9 cellular contexts compared by ENCODE assay signal in the genomic region with DNA sequence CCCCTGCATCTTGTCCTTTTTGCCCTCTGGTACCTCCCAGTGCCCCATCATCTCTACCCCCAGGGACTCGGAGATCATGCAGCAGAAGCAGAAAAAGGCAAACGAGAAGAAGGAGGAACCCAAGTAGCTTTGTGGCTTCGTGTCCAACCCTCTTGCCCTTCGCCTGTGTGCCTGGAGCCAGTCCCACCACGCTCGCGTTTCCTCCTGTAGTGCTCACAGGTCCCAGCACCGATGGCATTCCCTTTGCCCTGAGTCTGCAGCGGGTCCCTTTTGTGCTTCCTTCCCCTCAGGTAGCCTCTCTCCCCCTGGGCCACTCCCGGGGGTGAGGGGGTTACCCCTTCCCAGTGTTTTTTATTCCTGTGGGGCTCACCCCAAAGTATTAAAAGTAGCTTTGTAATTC. TPM values are rescaled to one million over a fixed set of nuclear protein-coding genes. Genes with fewer than 3 reads are reported as not detected.
A peak's percentile ranks its signal among the peaks of the same experiment; 100 is the strongest.
DNase-seq lines count a peak whose midpoint lies in the region; ATAC-seq and TF ChIP-seq lines count a peak whose summit lies in the region.
"Had no signal": no experiment of that assay in that cellular context is flagged by ENCODE, and none has a peak within 500 bp of the region (broad histone marks: within the 10 kb centered on the region; RNA-seq: fewer than 3 reads in every experiment).

No MANE protein-coding gene starts in this region.

- H3K27ac ChIP-seq in lower lobe of right lung (peak overlapping the region; percentile 96), tibial nerve (peak overlapping the region; percentile 98 to 100 (median 100))

- H3K9me3 ChIP-seq in lower lobe of right lung (no peaks in the 10 kb centered on the region), tibial nerve (no peaks in the 10 kb centered on the region)

- DNase-seq in activated naive CD4-positive, alpha-beta T cell treated with anti-CD3 and anti-CD28 coated beads for 36 hours: no peak
- no peak for DNase-seq in activated naive CD4-positive, alpha-beta T cell treated with Interleukin-2 at 50 U/mL for 16 hours
- DNase-seq in astrocyte of the spinal cord (ENCODE audit: low read depth, low spot score) (no peak), lower lobe of right lung (no peak), tibial nerve (ENCODE audit: low spot score in 2 of 2) (no peak), NCI-H146 treated with DMSO at 0.1 percent for 48 hours (lab: John Stamatoyannopoulos, UW; ENCODE audit: unreplicated experiment) (no peak), G401 (ENCODE audit: low spot score) (no peak)
- DNase-seq: DMS 273 treated with DMSO at 0.1 percent for 48 hours had no signal

- H3K4me3 Mint-ChIP-seq in activated naive CD4-positive, alpha-beta T cell treated with anti-CD3 and anti-CD28 coated beads for 36 hours: peak overlapping the region; percentile 90

- ATAC-seq in lower lobe of right lung (no peak), HG02798 (IDR thresholded peaks at IDR 0.05; ENCODE audit: poor library complexity, unreplicated experiment) (no peak)

- H3K4me3 ChIP-seq in astrocyte of the spinal cord (ENCODE audit: low read depth, low read length) (peak overlapping the region; percentile 81), lower lobe of right lung (peak overlapping the region; percentile 90), tibial nerve (peak overlapping the region; percentile 78 to 95 (median 90))

- peaks cover 54% of the 10 kb centered on the region for H3K36me3 Mint-ChIP-seq in activated naive CD4-positive, alpha-beta T cell treated with anti-CD3 and anti-CD28 coated beads for 36 hours (ENCODE audit: low read depth)

- H3K27me3 Mint-ChIP-seq in activated naive CD4-positive, alpha-beta T cell treated with anti-CD3 and anti-CD28 coated beads for 36 hours (ENCODE audit: low read depth): no peaks in the 10 kb centered on the region

- in situ Hi-C loops in astrocyte of the spinal cord (cut with HindIII; ENCODE audit: low sequenced_read_pairs) (no loop called here), G401 (cut with HindIII; ENCODE audit: low sequenced_read_pairs) (no loop called here)

- H3K27me3 ChIP-seq in lower lobe of right lung (ENCODE audit: low read depth) (no peaks in the 10 kb centered on the region), tibial nerve (no peaks in the 10 kb centered on the region)

- TF ChIP-seq POLR2A in tibial nerve (IDR thresholded peaks at IDR 0.05): no peak

- H3K9me3 Mint-ChIP-seq in activated naive CD4-positive, alpha-beta T cell treated with anti-CD3 and anti-CD28 coated beads for 36 hours: no peaks in the 10 kb centered on the region

- peaks cover 41% of the 10 kb centered on the region for H3K36me3 ChIP-seq in lower lobe of right lung
- H3K36me3 ChIP-seq in tibial nerve: peaks cover 0 to 50% (median 9%) of the 10 kb centered on the region in 3 donors

- peak overlapping the region; percentile 92 for H3K27ac Mint-ChIP-seq in activated naive CD4-positive, alpha-beta T cell treated with anti-CD3 and anti-CD28 coated beads for 36 hours

- TF ChIP-seq CTCF in astrocyte of the spinal cord (IDR thresholded peaks at IDR 0.05; ENCODE audit: low read depth, low read length) (no peak), lower lobe of right lung (IDR thresholded peaks at IDR 0.05) (no peak), tibial nerve (IDR thresholded peaks at IDR 0.05) (no peak)

- 79 to 80% methylated on average over 10 of the region's 10 CpGs for WGBS in tibial nerve, 2 donors

- peaks cover 50% of the 10 kb centered on the region for H3K4me1 Mint-ChIP-seq in activated naive CD4-positive, alpha-beta T cell treated with anti-CD3 and anti-CD28 coated beads for 36 hours (ENCODE audit: low read depth)

- peaks cover 48% of the 10 kb centered on the region for H3K4me1 ChIP-seq in lower lobe of right lung
- H3K4me1 ChIP-seq in tibial nerve: peaks cover 0 to 63% (median 25%) of the 10 kb centered on the region in 4 donors

- TF ChIP-seq EP300 in tibial nerve (IDR thresholded peaks at IDR 0.05): no peak

- intact Hi-C loops in activated naive CD4-positive, alpha-beta T cell treated with anti-CD3 and anti-CD28 coated beads for 36 hours (cut with micrococcal nuclease): no loop called here
- intact Hi-C loops in lower lobe of right lung (cut with DNase I): no loop called here

- CTCF ChIA-PET in activated naive CD4-positive, alpha-beta T cell treated with anti-CD3 and anti-CD28 coated beads for 36 hours (lab: Charles Lee): interaction anchor here (1.0 kb wide), 1 partner anchor 24 kb away, joined by 5 read pairs; no protein-coding TSS in a partner anchor

RNA-seq across cellular contexts. Expression of a gene that starts 1.5 kb away (rescaled TPM):
- 100 to 1,000 TPM; 781 to 808 TPM for total RNA-seq in activated naive CD4-positive, alpha-beta T cell treated with anti-CD3 and anti-CD28 coated beads for 36 hours
- total RNA-seq in lower lobe of right lung (827 TPM), tibial nerve (100 to 1,000 TPM; 698 to 988 (median 804) TPM)
- total RNA-seq in G401 (2014; rRNA removed; shearing (Covaris generic)): 1,258 and 1,589 TPM in 2 replicates

RNA-seq across cellular contexts. Expression of a gene that starts 6.4 kb away (rescaled TPM):
- under 1 TPM; 0.14 to 0.15 TPM for total RNA-seq in activated naive CD4-positive, alpha-beta T cell treated with anti-CD3 and anti-CD28 coated beads for 36 hours
- total RNA-seq in lower lobe of right lung: not detected
- total RNA-seq in tibial nerve: under 1 TPM in 1 of 4 donors, not detected in 3; 0.20 TPM
- total RNA-seq in G401 (2014; rRNA removed; shearing (Covaris generic)): not detected in 2 replicates

RNA-seq across cellular contexts. Expression of a gene that starts 6.8 kb away (rescaled TPM):
- total RNA-seq in activated naive CD4-positive, alpha-beta T cell treated with anti-CD3 and anti-CD28 coated beads for 36 hours: 10 to 100 TPM; 19.6 to 21.1 TPM
- total RNA-seq in lower lobe of right lung (13.2 TPM), tibial nerve (10 to 100 TPM in 3 of 4 donors, 1 to 10 TPM in 1; 7.5 to 27.6 (median 12.1) TPM)
- 2.2 and 2.6 TPM in 2 replicates for total RNA-seq in G401 (2014; rRNA removed; shearing (Covaris generic))

RNA-seq across cellular contexts. Expression of a gene that starts 16.9 kb away (rescaled TPM):
- total RNA-seq in activated naive CD4-positive, alpha-beta T cell treated with anti-CD3 and anti-CD28 coated beads for 36 hours: 1 to 10 TPM; 1.0 to 1.2 TPM
- total RNA-seq in lower lobe of right lung: 5.1 TPM
- total RNA-seq in tibial nerve: 10 to 100 TPM; 11.4 to 29.3 (median 13.0) TPM
- total RNA-seq in G401 (2014; rRNA removed; shearing (Covaris generic)): 44.6 and 51.2 TPM in 2 replicates

RNA-seq across cellular contexts. Expression of a gene that starts 30.8 kb away (rescaled TPM):
- 10 to 100 TPM; 28.5 to 28.7 TPM for total RNA-seq in activated naive CD4-positive, alpha-beta T cell treated with anti-CD3 and anti-CD28 coated beads for 36 hours
- total RNA-seq in lower lobe of right lung: 21.0 TPM
- 10 to 100 TPM in 3 of 4 donors, 1 to 10 TPM in 1; 9.6 to 15.7 (median 11.9) TPM for total RNA-seq in tibial nerve
- total RNA-seq in G401 (2014; rRNA removed; shearing (Covaris generic)): 11.9 and 12.3 TPM in 2 replicates
